29 cellular contexts compared by ENCODE assay signal in genomic region chr6:151832710-151833109, GRCh38.
"Had no signal": no experiment of that assay in that cellular context is flagged by ENCODE, and none has a peak within 500 bp of the region (broad histone marks: within the 10 kb centered on the region; RNA-seq: fewer than 3 reads in every experiment).

No MANE protein-coding gene starts in this region.

- H3K79me2 ChIP-seq: parathyroid adenoma had no signal

- DNase-seq: natural killer cell; occipital lobe; ovary; posterior cingulate gyrus; psoas muscle; right cardiac atrium; right lobe of liver; sigmoid colon; spleen; stimulated activated CD4-positive, alpha-beta T cell treated with anti-CD3 and anti-CD28 coated beads, Interleukin-12 subunit alpha, Interleukin-12 subunit beta, amount 100 ng/mL, for 4 hours; stimulated activated CD4-positive, alpha-beta T cell treated with anti-CD3 and anti-CD28 coated beads, Interleukin-1b, Interleukin-23, amount 100 ng/mL, for 48 hours; stimulated activated CD4-positive, alpha-beta T cell treated with anti-CD3 and anti-CD28 coated beads, Interleukin-4, amount 100 ng/mL, for 1 hour; stimulated activated CD4-positive, alpha-beta T cell treated with anti-CD3 and anti-CD28 coated beads, Interleukin-4, amount 100 ng/mL, for 4 hours; stimulated activated CD8-positive, alpha-beta memory T cell treated with anti-CD3 and anti-CD28 coated beads, Interleukin-4, amount 100 ng/mL, for 48 hours; stimulated activated naive CD4-positive, alpha-beta T cell; stimulated activated naive CD8-positive, alpha-beta T cell treated with anti-CD3 and anti-CD28 coated beads, Interleukin-15, amount 100 ng/mL, for 72 hours; stimulated activated naive CD8-positive, alpha-beta T cell treated with anti-CD3 and anti-CD28 coated beads, Interleukin-15, Interleukin-2, amounts not matched to agents 100 U/mL and 50 U/mL, for 24 hours; substantia nigra; testis; tibial artery; transverse colon; upper lobe of right lung; uterus had no signal

- H3K36me3 ChIP-seq: neural progenitor cell, ovary, right lobe of liver, sigmoid colon, spleen, suprapubic skin, tibial artery, transverse colon, upper lobe of right lung, uterus had no signal

- H3K4me2 ChIP-seq: neural progenitor cell, smooth muscle cell had no signal

- H3K4me3 ChIP-seq: neural progenitor cell, ovary, psoas muscle, right lobe of liver, sigmoid colon, skin epidermis, smooth muscle cell, spleen, suprapubic skin, testis, tibial artery, transverse colon, upper lobe of right lung, uterus had no signal

- H3K27ac ChIP-seq: neural progenitor cell, ovary, parathyroid adenoma, psoas muscle, right lobe of liver, sigmoid colon, skin epidermis, spleen, suprapubic skin, testis, tibial artery, transverse colon, upper lobe of right lung had no signal

- H3K4me1 ChIP-seq: parathyroid adenoma, psoas muscle, sigmoid colon, spleen, suprapubic skin, testis, tibial artery, transverse colon, upper lobe of right lung had no signal

- H3K9ac ChIP-seq: neural progenitor cell, parathyroid adenoma had no signal

- H2AFZ ChIP-seq: neural progenitor cell, parathyroid adenoma had no signal

- ATAC-seq: natural killer cell; psoas muscle; right cardiac atrium; right lobe of liver; stimulated activated memory B cell treated with anti-CD40 and anti-IgM and Interleukin-4, amounts not matched to agents 10 μg/mL and 1 μg/mL and 100 μg/mL, for 72 hours; stimulated activated naive CD8-positive, alpha-beta T cell treated with anti-CD3 and anti-CD28 coated beads, Interleukin-15, amount 100 ng/mL, for 72 hours; stimulated activated naive CD8-positive, alpha-beta T cell treated with anti-CD3 and anti-CD28 coated beads, Interleukin-15, Interleukin-2, amounts not matched to agents 100 U/mL and 50 U/mL, for 24 hours; upper lobe of right lung had no signal

- H3K27me3 ChIP-seq: neural progenitor cell, ovary, right lobe of liver, sigmoid colon, spleen, suprapubic skin, testis, tibial artery, transverse colon, upper lobe of right lung, uterus had no signal
